Comparison of ENCODE assay signal across 9 cellular contexts in genomic region chr10:104123397-104123796, GRCh38. TPM values are rescaled to one million over a fixed set of nuclear protein-coding genes. Genes with fewer than 3 reads are reported as not detected.
DNase-seq lines count a peak whose midpoint lies in the region; ATAC-seq and TF ChIP-seq lines count a peak whose summit lies in the region.
"Had no signal": no experiment of that assay in that cellular context is flagged by ENCODE, and none has a peak within 500 bp of the region (broad histone marks: within the 10 kb centered on the region; RNA-seq: fewer than 3 reads in every experiment).

No MANE protein-coding gene starts in this region.

- H3K4me3 Mint-ChIP-seq in mesothelial cell of epicardium, result peak overlapping the region; percentile 90

- peaks cover 25% of the 10 kb centered on the region for H3K4me1 Mint-ChIP-seq in mesothelial cell of epicardium

- no peak for ATAC-seq in GM21528 (IDR thresholded peaks at IDR 0.05; ENCODE audit: low FRiP score, unreplicated experiment)
- ATAC-seq in HG02798 (IDR thresholded peaks at IDR 0.05; ENCODE audit: poor library complexity, unreplicated experiment), result no peak

- TF ChIP-seq CTCF in mesothelial cell of epicardium (IDR thresholded peaks at IDR 0.05; ENCODE audit: unreplicated experiment), result no peak

- no peak overlapping the region for H3K27ac Mint-ChIP-seq in mesothelial cell of epicardium

- no peaks in the 10 kb centered on the region for H3K9me3 ChIP-seq in adipocyte (ENCODE audit: control insufficient read depth, low read length)

- peaks cover 21% of the 10 kb centered on the region for H3K4me1 ChIP-seq in adipocyte (ENCODE audit: control insufficient read depth, insufficient read depth, low read length)

- H3K27me3 Mint-ChIP-seq in mesothelial cell of epicardium (ENCODE audit: low read depth), result no peaks in the 10 kb centered on the region

- in situ Hi-C loops in Caki2 (cut with HindIII; ENCODE audit: low pct_unique_long_range_greater_than_20kb, low sequenced_read_pairs), result no loop called here

- H3K9ac ChIP-seq in adipocyte (ENCODE audit: low read length), result peak overlapping the region; percentile 97

- H3K4me3 ChIP-seq in adipocyte (ENCODE audit: low read length), result peak overlapping the region; percentile 92

- H3K36me3 Mint-ChIP-seq in mesothelial cell of epicardium, result peaks cover 4% of the 10 kb centered on the region

- peak; percentile 29 for DNase-seq in Caki2 (ENCODE audit: low read depth)
- peak; percentile 33 for DNase-seq in HT1080 (ENCODE audit: low read depth)
- peak; percentile 55 for DNase-seq in adipocyte (ENCODE audit: low read depth)
- no peak for DNase-seq in mesothelial cell of epicardium (ENCODE audit: low spot score in 2 of 2, unreplicated experiment in 2 of 2)
- no peak for DNase-seq in NCI-H2196 treated with DMSO at 0.1 percent for 48 hours (lab: John Stamatoyannopoulos, UW; ENCODE audit: unreplicated experiment)
- DNase-seq in islet precursor cell, result no peak
- DNase-seq: NCI-H226 had no signal

- H3K36me3 ChIP-seq in adipocyte (ENCODE audit: control insufficient read depth, insufficient read depth, low read length, severe bottlenecking), result no peaks in the 10 kb centered on the region

- no peaks in the 10 kb centered on the region for H3K27me3 ChIP-seq in adipocyte (replicated peaks; ENCODE audit: control insufficient read depth, insufficient read depth, low read length)

- no peaks in the 10 kb centered on the region for H3K9me3 Mint-ChIP-seq in mesothelial cell of epicardium

RNA-seq across cellular contexts. Expression of gene SFR1, which starts 1.4 kb away (rescaled TPM):
- 15.6 and 20.8 TPM in 2 replicates for total RNA-seq in Caki2 (2014; rRNA removed; shearing (Covaris generic); ENCODE audit: low replicate concordance)
- total RNA-seq in HT1080 (2014; rRNA removed; shearing (Covaris generic)), result 16.3 and 17.3 TPM in 2 replicates
- 23.8 and 26.4 TPM in 2 replicates for polyA plus RNA-seq in HT1080 (2015; cell fraction: cytosol; rRNA removed)
- 22.2 and 25.8 TPM in 2 replicates for polyA plus RNA-seq in HT1080 (2015; cell fraction: nucleus; rRNA removed)
- 6.4 to 7.5 TPM (median 7.3 TPM) in 3 replicates for total RNA-seq in mesothelial cell of epicardium

RNA-seq across cellular contexts. Expression of gene COL17A1, which starts 37.7 kb away (rescaled TPM):
- 0.03 TPM in 1 of 2 replicates, not detected in the other for total RNA-seq in Caki2 (2014; rRNA removed; shearing (Covaris generic); ENCODE audit: low replicate concordance)
- total RNA-seq in HT1080 (2014; rRNA removed; shearing (Covaris generic)), result 14.2 and 17.7 TPM in 2 replicates
- polyA plus RNA-seq in HT1080 (2015; cell fraction: cytosol; rRNA removed), result 9.4 and 10.8 TPM in 2 replicates
- 33.2 and 35.9 TPM in 2 replicates for polyA plus RNA-seq in HT1080 (2015; cell fraction: nucleus; rRNA removed)
- total RNA-seq in mesothelial cell of epicardium, result 3.6 to 4.4 TPM (median 4.2 TPM) in 3 replicates

Comparison
In these comparisons a context has a peak if more than half of its experiments do, and no peak if none do; other contexts are left out.
1. DNase-seq: peak in Caki2 (single experiment), HT1080 (single experiment) and adipocyte (single experiment); none in mesothelial cell of epicardium (0 of 2), NCI-H2196 treated with DMSO at 0.1 percent for 48 hours (single experiment) and islet precursor cell (single experiment).